Comparison of ENCODE assay signal across 14 cellular contexts in genomic region chr17:79943354-79944241, GRCh38.
DNase-seq lines count a peak whose midpoint lies in the region; ATAC-seq, FAIRE-seq and TF ChIP-seq lines count a peak whose summit lies in the region.
"Had no signal": no experiment of that assay in that cellular context is flagged by ENCODE, and none has a peak within 500 bp of the region (broad histone marks: within the 10 kb centered on the region; RNA-seq: fewer than 3 reads in every experiment).

No MANE protein-coding gene starts in this region.

- H3K4me1 ChIP-seq in Caco-2: no peaks in the 10 kb centered on the region
- no peaks in the 10 kb centered on the region for H3K4me1 ChIP-seq in pancreas
- H3K4me1 ChIP-seq: colonic mucosa, sigmoid colon had no signal

- H3K9me3 Mint-ChIP-seq in Caco-2 (ENCODE audit: unreplicated experiment): no peaks in the 10 kb centered on the region
- no peaks in the 10 kb centered on the region for H3K9me3 Mint-ChIP-seq in T-helper 2 cell treated with Interferon-gamma antibody and Interleukin-4, amounts not matched to agents 5 μg/mL and 100 μg/mL, for 36 hours
- H3K9me3 Mint-ChIP-seq in glutamatergic neuron (ENCODE audit: unreplicated experiment): peaks cover 7% of the 10 kb centered on the region
- H3K9me3 Mint-ChIP-seq in effector memory CD8-positive, alpha-beta T cell: no peaks in the 10 kb centered on the region
- H3K9me3 Mint-ChIP-seq in activated CD4-positive, alpha-beta T cell treated with anti-CD3 and anti-CD28 coated beads for 36 hours (ENCODE audit: low read depth): no peaks in the 10 kb centered on the region

- no peak for FAIRE-seq in pancreas (lab: Jason Lieb, UNC)

- H3K27me3 Mint-ChIP-seq in Caco-2 (ENCODE audit: insufficient read depth, unreplicated experiment): no peaks in the 10 kb centered on the region
- no peaks in the 10 kb centered on the region for H3K27me3 Mint-ChIP-seq in T-helper 2 cell treated with Interferon-gamma antibody and Interleukin-4, amounts not matched to agents 5 μg/mL and 100 μg/mL, for 36 hours (ENCODE audit: low read depth)
- peaks cover 19% of the 10 kb centered on the region for H3K27me3 Mint-ChIP-seq in glutamatergic neuron (ENCODE audit: unreplicated experiment)
- H3K27me3 Mint-ChIP-seq in effector memory CD8-positive, alpha-beta T cell: no peaks in the 10 kb centered on the region
- no peaks in the 10 kb centered on the region for H3K27me3 Mint-ChIP-seq in activated CD4-positive, alpha-beta T cell treated with anti-CD3 and anti-CD28 coated beads for 36 hours

- TF ChIP-seq CTCF in Caco-2 (IDR thresholded peaks at IDR 0.05; ENCODE audit: insufficient read depth in 1 of 2, low read depth in 1 of 2, low read length in 1 of 2, severe bottlenecking in 1 of 2, unreplicated experiment in 1 of 2) (no peak), glutamatergic neuron (IDR thresholded peaks at IDR 0.05; ENCODE audit: partially characterized antibody, unreplicated experiment) (no peak), pancreas (IDR thresholded peaks at IDR 0.05) (no peak)

- CTCF ChIA-PET in Caco-2 (lab: Charles Lee): no interaction called here
- CTCF ChIA-PET in activated CD4-positive, alpha-beta T cell treated with anti-CD3 and anti-CD28 coated beads for 36 hours (lab: Charles Lee): no interaction called here

- intact Hi-C loops in Caco-2 (cut with micrococcal nuclease; ENCODE audit: unreplicated experiment): no loop called here
- intact Hi-C loops in pancreas (cut with DNase I): no loop called here
- intact Hi-C loops in activated CD4-positive, alpha-beta T cell treated with anti-CD3 and anti-CD28 coated beads for 36 hours (cut with DNase I, micrococcal nuclease): no loop called here

- H3K27ac ChIP-seq in pancreas: no peak overlapping the region
- H3K27ac ChIP-seq: colonic mucosa, sigmoid colon had no signal

- peaks cover 5% of the 10 kb centered on the region for H3K36me3 Mint-ChIP-seq in Caco-2 (ENCODE audit: insufficient read depth, unreplicated experiment)
- no peaks in the 10 kb centered on the region for H3K36me3 Mint-ChIP-seq in T-helper 2 cell treated with Interferon-gamma antibody and Interleukin-4, amounts not matched to agents 5 μg/mL and 100 μg/mL, for 36 hours (ENCODE audit: low read depth)
- peaks cover 5% of the 10 kb centered on the region for H3K36me3 Mint-ChIP-seq in glutamatergic neuron (ENCODE audit: unreplicated experiment)
- no peaks in the 10 kb centered on the region for H3K36me3 Mint-ChIP-seq in effector memory CD8-positive, alpha-beta T cell (ENCODE audit: insufficient read depth)
- no peaks in the 10 kb centered on the region for H3K36me3 Mint-ChIP-seq in activated CD4-positive, alpha-beta T cell treated with anti-CD3 and anti-CD28 coated beads for 36 hours (ENCODE audit: low read depth)

- WGBS in pancreas, 2 donors: 95 to 96% methylated on average over 42 of the region's 42 CpGs

- no peak overlapping the region for H3K4me3 ChIP-seq in Caco-2 (ENCODE audit: low read depth, low read length)
- no peak overlapping the region for H3K4me3 ChIP-seq in pancreas
- H3K4me3 ChIP-seq: colonic mucosa, sigmoid colon had no signal

- no peak for ATAC-seq in pancreas
- ATAC-seq in effector memory CD8-positive, alpha-beta T cell (replicated peaks): no peak
- no peak for ATAC-seq in activated CD4-positive, alpha-beta T cell treated with anti-CD3 and anti-CD28 coated beads for 36 hours

- no TSS peak for BruUV-seq in Caco-2 (replicated peaks; lab: Mats Ljungman, UMichigan)

- peak in 1 of 2 experiments; percentile 21 for DNase-seq in Caco-2
- DNase-seq in T-helper 2 cell treated with Interferon-gamma antibody and Interleukin-4, amounts not matched to agents 5 μg/mL and 100 μg/mL, for 36 hours (ENCODE audit: low spot score): no peak
- no peak for DNase-seq in glutamatergic neuron
- DNase-seq in pancreas: peak in 4 of 6 donors; percentile 5 to 59 (median 28)
- no peak for DNase-seq in NCI-H526 treated with DMSO at 0.1 percent for 48 hours (lab: John Stamatoyannopoulos, UW)
- DNase-seq in effector memory CD8-positive, alpha-beta T cell: no peak
- no peak for DNase-seq in AG08395 (ENCODE audit: low spot score)
- DNase-seq in activated CD4-positive, alpha-beta T cell treated with anti-CD3 and anti-CD28 coated beads for 36 hours: no peak
- DNase-seq: activated CD4-positive, alpha-beta T cell treated with anti-CD3 and anti-CD28 coated beads, Interleukin-2, amount 50 U/mL, for 1 hour; colonic mucosa; MV-4-11; NCI-H345; substantia nigra had no signal

- H3K4me1 Mint-ChIP-seq in Caco-2 (ENCODE audit: low read depth, unreplicated experiment) (no peaks in the 10 kb centered on the region), glutamatergic neuron (ENCODE audit: low read depth, unreplicated experiment) (peaks cover 9% of the 10 kb centered on the region)
- H3K4me1 Mint-ChIP-seq in T-helper 2 cell treated with Interferon-gamma antibody and Interleukin-4, amounts not matched to agents 5 μg/mL and 100 μg/mL, for 36 hours (ENCODE audit: low read depth): peaks cover 5% of the 10 kb centered on the region
- H3K4me1 Mint-ChIP-seq in effector memory CD8-positive, alpha-beta T cell (ENCODE audit: low read depth in 2 of 2): peaks cover 6 to 9% of the 10 kb centered on the region in 2 donors
- peaks cover 6% of the 10 kb centered on the region for H3K4me1 Mint-ChIP-seq in activated CD4-positive, alpha-beta T cell treated with anti-CD3 and anti-CD28 coated beads for 36 hours

- H3K9me3 ChIP-seq in Caco-2: no peaks in the 10 kb centered on the region
- no peaks in the 10 kb centered on the region for H3K9me3 ChIP-seq in pancreas
- H3K9me3 ChIP-seq: colonic mucosa, sigmoid colon had no signal

- no peaks in the 10 kb centered on the region for H3K27me3 ChIP-seq in Caco-2 (replicated peaks; ENCODE audit: control insufficient read depth, insufficient read depth, low read length)
- no peaks in the 10 kb centered on the region for H3K27me3 ChIP-seq in pancreas
- H3K27me3 ChIP-seq: colonic mucosa, sigmoid colon had no signal

- POLR2A ChIA-PET in Caco-2 (lab: Charles Lee): no interaction called here
- POLR2A ChIA-PET in activated CD4-positive, alpha-beta T cell treated with anti-CD3 and anti-CD28 coated beads for 36 hours (lab: Charles Lee): no interaction called here

- H3K36me3 ChIP-seq in Caco-2 (ENCODE audit: control insufficient read depth, insufficient read depth, low read length) (no peaks in the 10 kb centered on the region; the same call in none of the 2 replicates), pancreas (peaks cover 0 to 23% (median 0%) of the 10 kb centered on the region in 3 donors)
- H3K36me3 ChIP-seq: colonic mucosa had no signal

- H3K4me3 Mint-ChIP-seq in Caco-2 (ENCODE audit: unreplicated experiment) (no peak overlapping the region), glutamatergic neuron (ENCODE audit: unreplicated experiment) (peak overlapping the region; percentile 42)
- peak overlapping the region; percentile 25 for H3K4me3 Mint-ChIP-seq in T-helper 2 cell treated with Interferon-gamma antibody and Interleukin-4, amounts not matched to agents 5 μg/mL and 100 μg/mL, for 36 hours
- H3K4me3 Mint-ChIP-seq in effector memory CD8-positive, alpha-beta T cell: no peak overlapping the region
- H3K4me3 Mint-ChIP-seq in activated CD4-positive, alpha-beta T cell treated with anti-CD3 and anti-CD28 coated beads for 36 hours: no peak overlapping the region

- H3K27ac Mint-ChIP-seq in Caco-2 (ENCODE audit: unreplicated experiment): peak overlapping the region; percentile 45
- no peak overlapping the region for H3K27ac Mint-ChIP-seq in T-helper 2 cell treated with Interferon-gamma antibody and Interleukin-4, amounts not matched to agents 5 μg/mL and 100 μg/mL, for 36 hours
- no peak overlapping the region for H3K27ac Mint-ChIP-seq in glutamatergic neuron (ENCODE audit: unreplicated experiment)
- peak overlapping the region in 1 of 2 donors; percentile 82 for H3K27ac Mint-ChIP-seq in effector memory CD8-positive, alpha-beta T cell
- H3K27ac Mint-ChIP-seq in activated CD4-positive, alpha-beta T cell treated with anti-CD3 and anti-CD28 coated beads for 36 hours: no peak overlapping the region

Comparison
In these comparisons a context has a peak if more than half of its experiments do, and no peak if none do; other contexts are left out.
1. DNase-seq: peak in pancreas (4 of 6); none in T-helper 2 cell treated with Interferon-gamma antibody and Interleukin-4, amounts not matched to agents 5 μg/mL and 100 μg/mL, for 36 hours (single experiment), glutamatergic neuron (single experiment), NCI-H526 treated with DMSO at 0.1 percent for 48 hours (single experiment), effector memory CD8-positive, alpha-beta T cell (0 of 3), AG08395 (single experiment) and activated CD4-positive, alpha-beta T cell treated with anti-CD3 and anti-CD28 coated beads for 36 hours (single experiment).
2. H3K4me3 Mint-ChIP-seq: peak in T-helper 2 cell treated with Interferon-gamma antibody and Interleukin-4, amounts not matched to agents 5 μg/mL and 100 μg/mL, for 36 hours (single experiment) and glutamatergic neuron (single experiment); none in Caco-2 (single experiment), effector memory CD8-positive, alpha-beta T cell (0 of 2) and activated CD4-positive, alpha-beta T cell treated with anti-CD3 and anti-CD28 coated beads for 36 hours (single experiment).